Comparison of ENCODE assay signal across 8 cellular contexts in genomic region chr14:75051556-75051899, GRCh38. TPM values are rescaled to one million over a fixed set of nuclear protein-coding genes. Genes with fewer than 3 reads are reported as not detected.
DNase-seq lines count a peak whose midpoint lies in the region; TF ChIP-seq lines count a peak whose summit lies in the region.

No MANE protein-coding gene starts in this region.

- H3K4me2 ChIP-seq in BLaER1 (peak overlapping the region; percentile 81), neural cell (ENCODE audit: low read length) (no peak overlapping the region)

- H3K27me3 Mint-ChIP-seq in dendritic cell treated with granulocyte-macrophage colony-stimulating factor and Interleukin-4, amounts not matched to agents 40 ng/mL and 50 ng/mL, for 4 days = no peaks in the 10 kb centered on the region

- peaks cover 14% of the 10 kb centered on the region; the same call in 1 of the 2 replicates for H3K4me1 ChIP-seq in BLaER1

- no peak for TF ChIP-seq EP300 in neural cell (conservative IDR thresholded peaks at IDR 0.05; ENCODE audit: poor library complexity, severe bottlenecking)

- H4K20me1 ChIP-seq in BLaER1 (0 out of 2 replicates have a peak, but pooled peaks cover 6% of the 10 kb centered on the region), neural cell (ENCODE audit: insufficient read depth) (no peaks in the 10 kb centered on the region)

- peak overlapping the region; percentile 85 for H3K27ac Mint-ChIP-seq in dendritic cell treated with granulocyte-macrophage colony-stimulating factor and Interleukin-4, amounts not matched to agents 40 ng/mL and 50 ng/mL, for 4 days

- no peak overlapping the region for H3K9ac ChIP-seq in BLaER1
- H3K9ac ChIP-seq in neural cell (ENCODE audit: low read length) = peak overlapping the region; percentile 63

- no peak for TF ChIP-seq CTCF in neural cell (IDR thresholded peaks at IDR 0.05; ENCODE audit: poor library complexity, severe bottlenecking)

- H3K9me3 ChIP-seq in BLaER1 (no peaks in the 10 kb centered on the region; the same call in 1 of the 2 replicates), MG63 (no peaks in the 10 kb centered on the region), neural cell (ENCODE audit: low read length) (no peaks in the 10 kb centered on the region)

- H3K9me2 ChIP-seq in neural cell (ENCODE audit: insufficient read depth, low read length) = no peaks in the 10 kb centered on the region

- peak overlapping the region; percentile 51 for H2AFZ ChIP-seq in neural cell (ENCODE audit: low read depth, low read length)

- DNase-seq in MG63 (no peak), NCI-H2227 treated with DMSO at 0.1 percent for 48 hours (lab: John Stamatoyannopoulos, UW) (no peak), DMS 273 (lab: John Stamatoyannopoulos, UW; ENCODE audit: unreplicated experiment) (no peak), SIG-M5 (lab: John Stamatoyannopoulos, UW) (no peak)
- DNase-seq in stimulated activated CD4-positive, alpha-beta T cell treated with anti-CD3 and anti-CD28 coated beads, Interleukin-15, amount 100 ng/mL, for 24 hours = no peak

- no peak for TF ChIP-seq RAD21 in neural cell (conservative IDR thresholded peaks at IDR 0.05)

- H3K79me2 ChIP-seq in neural cell (replicated peaks; ENCODE audit: insufficient read depth, low read length) = no peaks in the 10 kb centered on the region

- H3K4me3 ChIP-seq in BLaER1 = peak overlapping the region; percentile 70
- H3K4me3 ChIP-seq in MG63 = peak overlapping the region; percentile 59
- peak overlapping the region; percentile 64 for H3K4me3 ChIP-seq in neural cell (ENCODE audit: low read length)

- H3K27ac ChIP-seq in BLaER1 (no peak overlapping the region), neural cell (ENCODE audit: low read length) (no peak overlapping the region)

- no peaks in the 10 kb centered on the region for H3F3A ChIP-seq in neural cell (ENCODE audit: insufficient read depth, low read length, poor library complexity, severe bottlenecking)

- H3K36me3 ChIP-seq in BLaER1 = peaks cover 9% of the 10 kb centered on the region; the same call in 1 of the 2 replicates
- H3K36me3 ChIP-seq in MG63 = peaks cover 18% of the 10 kb centered on the region
- no peaks in the 10 kb centered on the region for H3K36me3 ChIP-seq in neural cell (ENCODE audit: insufficient read depth, low read length)

- H3K4me3 Mint-ChIP-seq in dendritic cell treated with granulocyte-macrophage colony-stimulating factor and Interleukin-4, amounts not matched to agents 40 ng/mL and 50 ng/mL, for 4 days = peak overlapping the region; percentile 87

- H3K36me3 Mint-ChIP-seq in dendritic cell treated with granulocyte-macrophage colony-stimulating factor and Interleukin-4, amounts not matched to agents 40 ng/mL and 50 ng/mL, for 4 days (ENCODE audit: low read depth) = peaks cover 18% of the 10 kb centered on the region

- H3K9me3 Mint-ChIP-seq in dendritic cell treated with granulocyte-macrophage colony-stimulating factor and Interleukin-4, amounts not matched to agents 40 ng/mL and 50 ng/mL, for 4 days = no peaks in the 10 kb centered on the region

- intact Hi-C loops in dendritic cell treated with granulocyte-macrophage colony-stimulating factor and Interleukin-4, amounts not matched to agents 40 ng/mL and 50 ng/mL, for 4 days (cut with micrococcal nuclease) = no loop called here

- H3K4me1 Mint-ChIP-seq in dendritic cell treated with granulocyte-macrophage colony-stimulating factor and Interleukin-4, amounts not matched to agents 40 ng/mL and 50 ng/mL, for 4 days (ENCODE audit: low read depth) = peaks cover 29% of the 10 kb centered on the region

- H3K27me3 ChIP-seq in BLaER1 (peaks cover 32% of the 10 kb centered on the region), MG63 (no peaks in the 10 kb centered on the region), neural cell (ENCODE audit: insufficient read depth, low read depth, low read length) (no peaks in the 10 kb centered on the region)

TF ChIP-seq in neural cell, 6 proteins besides CTCF, POLR2A, EP300 and RAD21:
- no peak for TF ChIP-seq EZH2 (IDR thresholded peaks at IDR 0.05; ENCODE audit: borderline replicate concordance, insufficient read depth, low read length, poor library complexity, severe bottlenecking)
- no peak for TF ChIP-seq SMC3 (conservative IDR thresholded peaks at IDR 0.05; ENCODE audit: poor library complexity)
- no peak for TF ChIP-seq MXI1 (conservative IDR thresholded peaks at IDR 0.05; ENCODE audit: poor library complexity, severe bottlenecking)
- TF ChIP-seq, protein P1, sequence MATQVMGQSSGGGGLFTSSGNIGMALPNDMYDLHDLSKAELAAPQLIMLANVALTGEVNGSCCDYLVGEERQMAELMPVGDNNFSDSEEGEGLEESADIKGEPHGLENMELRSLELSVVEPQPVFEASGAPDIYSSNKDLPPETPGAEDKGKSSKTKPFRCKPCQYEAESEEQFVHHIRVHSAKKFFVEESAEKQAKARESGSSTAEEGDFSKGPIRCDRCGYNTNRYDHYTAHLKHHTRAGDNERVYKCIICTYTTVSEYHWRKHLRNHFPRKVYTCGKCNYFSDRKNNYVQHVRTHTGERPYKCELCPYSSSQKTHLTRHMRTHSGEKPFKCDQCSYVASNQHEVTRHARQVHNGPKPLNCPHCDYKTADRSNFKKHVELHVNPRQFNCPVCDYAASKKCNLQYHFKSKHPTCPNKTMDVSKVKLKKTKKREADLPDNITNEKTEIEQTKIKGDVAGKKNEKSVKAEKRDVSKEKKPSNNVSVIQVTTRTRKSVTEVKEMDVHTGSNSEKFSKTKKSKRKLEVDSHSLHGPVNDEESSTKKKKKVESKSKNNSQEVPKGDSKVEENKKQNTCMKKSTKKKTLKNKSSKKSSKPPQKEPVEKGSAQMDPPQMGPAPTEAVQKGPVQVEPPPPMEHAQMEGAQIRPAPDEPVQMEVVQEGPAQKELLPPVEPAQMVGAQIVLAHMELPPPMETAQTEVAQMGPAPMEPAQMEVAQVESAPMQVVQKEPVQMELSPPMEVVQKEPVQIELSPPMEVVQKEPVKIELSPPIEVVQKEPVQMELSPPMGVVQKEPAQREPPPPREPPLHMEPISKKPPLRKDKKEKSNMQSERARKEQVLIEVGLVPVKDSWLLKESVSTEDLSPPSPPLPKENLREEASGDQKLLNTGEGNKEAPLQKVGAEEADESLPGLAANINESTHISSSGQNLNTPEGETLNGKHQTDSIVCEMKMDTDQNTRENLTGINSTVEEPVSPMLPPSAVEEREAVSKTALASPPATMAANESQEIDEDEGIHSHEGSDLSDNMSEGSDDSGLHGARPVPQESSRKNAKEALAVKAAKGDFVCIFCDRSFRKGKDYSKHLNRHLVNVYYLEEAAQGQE (IDR thresholded peaks at IDR 0.05; ENCODE audit: borderline replicate concordance) = no peak
- no peak for TF ChIP-seq POLR2AphosphoS5 (IDR thresholded peaks at IDR 0.05)
- TF ChIP-seq TAF1 (IDR thresholded peaks at IDR 0.05; ENCODE audit: low read depth) = no peak
TF ChIP-seq in neural cell: peak in this region for 0.

RNA-seq across cellular contexts. Expression of gene MLH3, which starts 0.3 kb away (rescaled TPM):
- 9.0 and 9.1 TPM in 2 replicates for total RNA-seq in MG63 (2014; rRNA removed; shearing (Covaris generic); ENCODE audit: low replicate concordance)
- polyA plus RNA-seq in neural cell = 16.9 and 17.3 TPM in 2 replicates
- polyA minus RNA-seq in neural cell = 42.6 TPM in 2 replicates

RNA-seq across cellular contexts. Expression of gene ACYP1, which starts 12.3 kb away (rescaled TPM):
- total RNA-seq in MG63 (2014; rRNA removed; shearing (Covaris generic); ENCODE audit: low replicate concordance) = 10.8 and 53.9 TPM in 2 replicates
- 143 and 149 TPM in 2 replicates for polyA plus RNA-seq in neural cell
- polyA minus RNA-seq in neural cell = 23.6 and 34.2 TPM in 2 replicates

RNA-seq across cellular contexts. Expression of gene ZC2HC1C, which starts 17.9 kb away (rescaled TPM):
- total RNA-seq in MG63 (2014; rRNA removed; shearing (Covaris generic); ENCODE audit: low replicate concordance) = 0.99 TPM in 1 of 2 replicates, not detected in the other
- polyA plus RNA-seq in neural cell = 3.9 and 4.5 TPM in 2 replicates
- 2.9 and 4.1 TPM in 2 replicates for polyA minus RNA-seq in neural cell

RNA-seq across cellular contexts. Expression of gene EIF2B2, which starts 48.8 kb away (rescaled TPM):
- 48.2 and 87.3 TPM in 2 replicates for total RNA-seq in MG63 (2014; rRNA removed; shearing (Covaris generic); ENCODE audit: low replicate concordance)
- 43.1 and 59.0 TPM in 2 replicates for polyA plus RNA-seq in neural cell
- 26.8 and 33.9 TPM in 2 replicates for polyA minus RNA-seq in neural cell
